In genomic region chr1:116167625-116168276, GRCh38 we compare ENCODE assay signal across 9 cellular contexts. TPM values are rescaled to one million over a fixed set of nuclear protein-coding genes. Genes with fewer than 3 reads are reported as not detected.
DNase-seq lines count a peak whose midpoint lies in the region; ATAC-seq, FAIRE-seq and TF ChIP-seq lines count a peak whose summit lies in the region.
"Had no signal": no experiment of that assay in that cellular context is flagged by ENCODE, and none has a peak within 500 bp of the region (broad histone marks: within the 10 kb centered on the region; RNA-seq: fewer than 3 reads in every experiment).

No MANE protein-coding gene starts in this region.

- H3K9me3 ChIP-seq in iPS-15b (ENCODE audit: control insufficient read depth, insufficient read depth, low read length) (no peaks in the 10 kb centered on the region), smooth muscle cell (replicated peaks; ENCODE audit: low read depth) (no peaks in the 10 kb centered on the region)

- peaks cover 10% of the 10 kb centered on the region for H3K4me1 ChIP-seq in iPS-15b (ENCODE audit: control insufficient read depth, insufficient read depth, low read length)
- H3K4me1 ChIP-seq in smooth muscle cell (ENCODE audit: low read depth), result no peaks in the 10 kb centered on the region

- no peaks in the 10 kb centered on the region for H3K36me3 ChIP-seq in iPS-15b (ENCODE audit: control insufficient read depth, insufficient read depth, low read length)
- no peaks in the 10 kb centered on the region for H3K36me3 ChIP-seq in smooth muscle cell (ENCODE audit: low read depth)

- H3K79me2 ChIP-seq in smooth muscle cell (ENCODE audit: low read depth), result no peaks in the 10 kb centered on the region

- H3K27ac ChIP-seq in adipose tissue (ENCODE audit: low read depth, low read length), result peak overlapping the region; percentile 32
- no peak overlapping the region for H3K27ac ChIP-seq in smooth muscle cell (ENCODE audit: low read depth)
- H3K27ac ChIP-seq: C4-2B had no signal

- peak; percentile 14 for DNase-seq in SIG-M5 treated with dmso at 0.1 percent for 504 hours (lab: John Stamatoyannopoulos, UW; ENCODE audit: unreplicated experiment)
- DNase-seq in SIG-M5 (lab: John Stamatoyannopoulos, UW), result no peak
- no peak for DNase-seq in smooth muscle cell (lab: John Stamatoyannopoulos, UW; ENCODE audit: unreplicated experiment)
- no peak for DNase-seq in superior temporal gyrus (ENCODE audit: extremely low spot score)
- DNase-seq in frontal cortex (ENCODE audit: low spot score in 2 of 2), result no peak

- H3K9ac ChIP-seq in iPS-15b (ENCODE audit: low read depth, low read length) (peak overlapping the region; percentile 79), smooth muscle cell (ENCODE audit: low read depth) (peak overlapping the region; percentile 35)

- H2AFZ ChIP-seq in smooth muscle cell (ENCODE audit: low read depth), result peak overlapping the region; percentile 97

- no peak for FAIRE-seq in frontal cortex (lab: Jason Lieb, UNC)

- H4K20me1 ChIP-seq in smooth muscle cell (ENCODE audit: low read depth), result no peaks in the 10 kb centered on the region

- peak overlapping the region; percentile 77 for H3K4me3 ChIP-seq in iPS-15b (ENCODE audit: low read depth, low read length)
- peak overlapping the region; percentile 67 for H3K4me3 ChIP-seq in smooth muscle cell

- 24 to 34% (median 32%) methylated on average over 31 to 35 of the region's 35 CpGs for WGBS in adipose tissue, 3 donors
- WGBS in smooth muscle cell (ENCODE audit: low lambda C conversion rate), result 14% methylated on average over 35 of the region's 35 CpGs

- no peaks in the 10 kb centered on the region for H3F3A ChIP-seq in smooth muscle cell (ENCODE audit: low read depth)

- H3K4me2 ChIP-seq in smooth muscle cell, result peak overlapping the region; percentile 97

- TF ChIP-seq CTCF in smooth muscle cell (IDR thresholded peaks at IDR 0.05; ENCODE audit: borderline replicate concordance, insufficient read depth, poor library complexity, severe bottlenecking), result no peak

- H3K27me3 ChIP-seq in iPS-15b (ENCODE audit: control insufficient read depth, insufficient read depth, low read length) (peaks cover 23% of the 10 kb centered on the region), smooth muscle cell (ENCODE audit: low read depth) (no peaks in the 10 kb centered on the region)

- no peak for ATAC-seq in HG02870 (IDR thresholded peaks at IDR 0.05; ENCODE audit: unreplicated experiment)

RNA-seq across cellular contexts. Expression of gene MAB21L3, which starts 56.6 kb away (rescaled TPM):
- polyA plus RNA-seq in adipose tissue (under 1 TPM; 0.02 to 0.56 (median 0.28) TPM), smooth muscle cell (0.26 and 0.58 TPM in 2 replicates)
- total RNA-seq in smooth muscle cell (0.09 and 0.13 TPM in 2 replicates), frontal cortex (under 0.01 TPM)
